8 cellular contexts compared by ENCODE assay signal in genomic region chr1:27152004-27152828, GRCh38. TPM values are rescaled to one million over a fixed set of nuclear protein-coding genes. Genes with fewer than 3 reads are reported as not detected.
DNase-seq lines count a peak whose midpoint lies in the region; ATAC-seq, FAIRE-seq and TF ChIP-seq lines count a peak whose summit lies in the region.

No MANE protein-coding gene starts in this region.

- H3K4me1 ChIP-seq in GM23338 (ENCODE audit: insufficient read depth) (peaks cover 18% of the 10 kb centered on the region), left ventricle myocardium inferior (peaks cover 79% of the 10 kb centered on the region), spleen (peaks cover 39 to 85% (median 75%) of the 10 kb centered on the region in 6 donors)

- intact Hi-C loops in left ventricle myocardium inferior (cut with micrococcal nuclease) (no loop called here), spleen (cut with DNase I; ENCODE audit: low total_unique reads) (loop anchor here (10.0 kb wide), 1 partner anchor 47 kb away; no protein-coding TSS in a partner anchor), lower leg skin (cut with DNase I; ENCODE audit: low total_unique reads) (loop anchor here (5.0 kb wide), 1 partner anchor 35 kb away; no protein-coding TSS in a partner anchor)

- TF ChIP-seq POLR2A in spleen (IDR thresholded peaks at IDR 0.05) (no peak), lower leg skin (IDR thresholded peaks at IDR 0.05) (no peak)

- H2AFZ ChIP-seq in GM23338, result no peak overlapping the region

- no peaks in the 10 kb centered on the region; the same call in 1 of the 2 replicates for H4K20me1 ChIP-seq in GM23338 (replicated peaks; ENCODE audit: insufficient read depth)

- H3K27me3 ChIP-seq in GM23338 (ENCODE audit: insufficient read depth) (no peaks in the 10 kb centered on the region), left ventricle myocardium inferior (ENCODE audit: low read depth) (no peaks in the 10 kb centered on the region), spleen (replicated peaks in 1 of 7) (no peaks in the 10 kb centered on the region)

- H3K36me3 ChIP-seq in GM23338 (ENCODE audit: insufficient read depth) (no peaks in the 10 kb centered on the region), left ventricle myocardium inferior (no peaks in the 10 kb centered on the region), spleen (peaks cover 0 to 14% (median 0%) of the 10 kb centered on the region in 6 donors)

- TF ChIP-seq CTCF in GM23338 (conservative IDR thresholded peaks at IDR 0.05; ENCODE audit: low read depth in 2 of 2), result no peak
- no peak for TF ChIP-seq CTCF in left ventricle myocardium inferior (IDR thresholded peaks at IDR 0.05; ENCODE audit: borderline replicate concordance)
- TF ChIP-seq CTCF in spleen (IDR thresholded peaks at IDR 0.05 in 8 of 11, conservative IDR thresholded peaks at IDR 0.05 in 3 of 11), result no peak
- TF ChIP-seq CTCF in lower leg skin (IDR thresholded peaks at IDR 0.05), result no peak

- H3K4me3 Mint-ChIP-seq in GM23338, result peak overlapping the region; percentile 90
- H3K4me3 Mint-ChIP-seq in activated CD4-positive, alpha-beta memory T cell treated with anti-CD3 and anti-CD28 coated beads, Interleukin-2, amount 10 ng/mL, durations not matched to agents 7 days and 5 days, result peak overlapping the region; percentile 88

- WGBS in spleen, 5 donors, result 58 to 67% (median 59%) methylated on average over 6 to 7 of the region's 7 CpGs
- 33 to 38% methylated on average over 7 of the region's 7 CpGs for WGBS in lower leg skin, 2 donors

- POLR2A ChIA-PET in activated CD4-positive, alpha-beta memory T cell treated with anti-CD3 and anti-CD28 coated beads, Interleukin-2, amount 10 ng/mL, durations not matched to agents 7 days and 5 days (lab: Charles Lee), result interaction anchor here (0.7 to 9.6 kb wide), 5 partner anchors 9 to 158 kb away, joined by 3 to 205 read pairs (median 5); no protein-coding TSS in a partner anchor

- no peaks in the 10 kb centered on the region for H3K9me3 Mint-ChIP-seq in GM23338
- no peaks in the 10 kb centered on the region for H3K9me3 Mint-ChIP-seq in activated CD4-positive, alpha-beta memory T cell treated with anti-CD3 and anti-CD28 coated beads, Interleukin-2, amount 10 ng/mL, durations not matched to agents 7 days and 5 days

- H3K79me2 ChIP-seq in GM23338 (replicated peaks; ENCODE audit: insufficient read depth), result peaks cover 46% of the 10 kb centered on the region

- H3K27ac Mint-ChIP-seq in GM23338, result no peak overlapping the region
- peak overlapping the region; percentile 27 for H3K27ac Mint-ChIP-seq in activated CD4-positive, alpha-beta memory T cell treated with anti-CD3 and anti-CD28 coated beads, Interleukin-2, amount 10 ng/mL, durations not matched to agents 7 days and 5 days

- ATAC-seq in GM23338, result no peak

- no peak overlapping the region for H3K4me2 ChIP-seq in GM23338

- peaks cover 8% of the 10 kb centered on the region for H3K27me3 Mint-ChIP-seq in GM23338 (ENCODE audit: insufficient read depth, low read depth, poor library complexity)
- no peaks in the 10 kb centered on the region for H3K27me3 Mint-ChIP-seq in activated CD4-positive, alpha-beta memory T cell treated with anti-CD3 and anti-CD28 coated beads, Interleukin-2, amount 10 ng/mL, durations not matched to agents 7 days and 5 days

- no peaks in the 10 kb centered on the region for H3K9me3 ChIP-seq in left ventricle myocardium inferior (replicated peaks)
- H3K9me3 ChIP-seq in spleen, result no peaks in the 10 kb centered on the region

- no peak for DNase-seq in GM23338 (ENCODE audit: low spot score)
- DNase-seq in activated CD4-positive, alpha-beta memory T cell treated with anti-CD3 and anti-CD28 coated beads, Interleukin-2, amount 10 ng/mL, durations not matched to agents 7 days and 5 days, result peak; percentile 17
- DNase-seq in left ventricle myocardium inferior, result peak; percentile 58
- DNase-seq in spleen, result no peak
- DNase-seq in NCI-H187 (lab: John Stamatoyannopoulos, UW), result no peak
- no peak for DNase-seq in lower leg skin (ENCODE audit: low spot score in 2 of 2)
- DNase-seq in DMS 273 (lab: John Stamatoyannopoulos, UW; ENCODE audit: unreplicated experiment), result no peak
- no peak for DNase-seq in HTR-8/SVneo (ENCODE audit: insufficient read length, low spot score)

- no peaks in the 10 kb centered on the region for H3F3A ChIP-seq in GM23338 (replicated peaks; ENCODE audit: low read depth)

- peak overlapping the region; percentile 86; the same call in 1 of the 2 replicates for H3K4me3 ChIP-seq in GM23338
- H3K4me3 ChIP-seq in left ventricle myocardium inferior, result peak overlapping the region; percentile 83
- H3K4me3 ChIP-seq in spleen, result peak overlapping the region in 7 of 8 donors; percentile 23 to 86 (median 62)
- H3K4me3 ChIP-seq in lower leg skin (ENCODE audit: low read depth, poor library complexity, severe bottlenecking), result no peak overlapping the region

- H3K27ac ChIP-seq in GM23338 (ENCODE audit: low read depth), result no peak overlapping the region
- H3K27ac ChIP-seq in left ventricle myocardium inferior (replicated peaks), result peak overlapping the region; percentile 94
- peak overlapping the region; percentile 15 to 97 (median 90) for H3K27ac ChIP-seq in spleen

- no peaks in the 10 kb centered on the region; the same call in 2 of the 3 replicates for H3K36me3 Mint-ChIP-seq in GM23338 (ENCODE audit: low read depth)
- H3K36me3 Mint-ChIP-seq in activated CD4-positive, alpha-beta memory T cell treated with anti-CD3 and anti-CD28 coated beads, Interleukin-2, amount 10 ng/mL, durations not matched to agents 7 days and 5 days (ENCODE audit: low read depth), result peaks cover 4% of the 10 kb centered on the region

- H3K4me1 Mint-ChIP-seq in GM23338, result peaks cover 34% of the 10 kb centered on the region
- H3K4me1 Mint-ChIP-seq in activated CD4-positive, alpha-beta memory T cell treated with anti-CD3 and anti-CD28 coated beads, Interleukin-2, amount 10 ng/mL, durations not matched to agents 7 days and 5 days, result peaks cover 50% of the 10 kb centered on the region

- no peaks in the 10 kb centered on the region for H3K9me2 ChIP-seq in GM23338 (ENCODE audit: insufficient read depth)

- CTCF ChIA-PET in activated CD4-positive, alpha-beta memory T cell treated with anti-CD3 and anti-CD28 coated beads, Interleukin-2, amount 10 ng/mL, durations not matched to agents 7 days and 5 days (lab: Charles Lee), result interaction anchor here (0.9 to 3.1 kb wide), 7 partner anchors 12 to 517 kb away, joined by 3 to 14 read pairs (median 4); no protein-coding TSS in a partner anchor

- FAIRE-seq in HTR-8/SVneo (lab: Jason Lieb, UNC), result no peak

TF ChIP-seq in GM23338, 12 proteins besides CTCF, POLR2A, EP300 and RAD21 (continues in another document):
- TF ChIP-seq ZNF114 (CRISPR knock-in tag; IDR thresholded peaks at IDR 0.05) (no peak), ETS1 (IDR thresholded peaks at IDR 0.05) (no peak)

RNA-seq across cellular contexts. Expression of gene SLC9A1, which starts 2.7 kb away (rescaled TPM):
- total RNA-seq in GM23338 (2014; rRNA removed; shearing (Covaris generic)), result 22.3 and 23.3 TPM in 2 replicates
- 10.4 and 10.5 TPM in 2 replicates for polyA plus RNA-seq in GM23338 (2016; fragmentation: Nextera tagmentation; extraction: Ambion mirVana)
- 10 to 100 TPM; 26.6 to 27.5 TPM for total RNA-seq in activated CD4-positive, alpha-beta memory T cell treated with anti-CD3 and anti-CD28 coated beads, Interleukin-2, amount 10 ng/mL, durations not matched to agents 7 days and 5 days
- 19.5 TPM for total RNA-seq in left ventricle myocardium inferior
- total RNA-seq in spleen, result 10 to 100 TPM; 21.2 to 40.4 (median 35.0) TPM
- polyA plus RNA-seq in spleen, result 10 to 100 TPM in 1 of 3 donors, 1 to 10 TPM in 2; 6.0 to 14.8 (median 7.7) TPM
- total RNA-seq in lower leg skin, result 10 to 100 TPM; 10.9 to 19.4 (median 13.2) TPM

Comparison
In these comparisons a context has a peak if more than half of its experiments do, and no peak if none do; other contexts are left out.
1. DNase-seq: peak in activated CD4-positive, alpha-beta memory T cell treated with anti-CD3 and anti-CD28 coated beads, Interleukin-2, amount 10 ng/mL, durations not matched to agents 7 days and 5 days (single experiment) and left ventricle myocardium inferior (single experiment); none in GM23338 (single experiment), spleen (single experiment), NCI-H187 (0 of 2), lower leg skin (0 of 2), DMS 273 (single experiment) and HTR-8/SVneo (single experiment).